8 cellular contexts compared by ENCODE assay signal in genomic region chr7:28180364-28181147, GRCh38. TPM values are rescaled to one million over a fixed set of nuclear protein-coding genes. Genes with fewer than 3 reads are reported as not detected.
DNase-seq lines count a peak whose midpoint lies in the region; ATAC-seq and TF ChIP-seq lines count a peak whose summit lies in the region.

Gene JAZF1 (minus strand): TSS chr7:28180795.

- no peak for TF ChIP-seq CTCF in Caco-2 (IDR thresholded peaks at IDR 0.05; ENCODE audit: insufficient read depth in 1 of 2, low read depth in 1 of 2, low read length in 1 of 2, severe bottlenecking in 1 of 2, unreplicated experiment in 1 of 2)
- no peak for TF ChIP-seq CTCF in parathyroid adenoma (IDR thresholded peaks at IDR 0.05)

- 0 out of 2 replicates have a peak, but pooled peaks cover 3% of the 10 kb centered on the region for H3K4me1 ChIP-seq in Caco-2
- H3K4me1 ChIP-seq in parathyroid adenoma: no peaks in the 10 kb centered on the region
- no peaks in the 10 kb centered on the region for H3K4me1 ChIP-seq in urinary bladder (ENCODE audit: insufficient read depth)

- H3K27me3 ChIP-seq in Caco-2 (replicated peaks; ENCODE audit: control insufficient read depth, insufficient read depth, low read length) (no peaks in the 10 kb centered on the region; the same call in 1 of the 2 replicates), parathyroid adenoma (ENCODE audit: control insufficient read depth, insufficient read depth, low read length) (no peaks in the 10 kb centered on the region)

- H3K4me3 ChIP-seq in Caco-2 (ENCODE audit: low read depth, low read length) (peak within 1 kb of the TSS; percentile 53), parathyroid adenoma (ENCODE audit: low read depth, low read length) (peak within 1 kb of the TSS; percentile 63), urinary bladder (ENCODE audit: low read depth, low read length) (peak within 1 kb of the TSS; percentile 100)
- peak within 1 kb of the TSS; percentile 55 for H3K4me3 ChIP-seq in Jurkat, Clone E6-1 (ENCODE audit: low read length)

- DNase-seq in Caco-2 (peak; percentile 40 to 49), T follicular helper cell (ENCODE audit: low read depth) (peak; percentile 41), amniotic epithelial cell (ENCODE audit: low read depth) (peak; percentile 53), left cardiac atrium (peak; percentile 68)
- peak; percentile 28 for DNase-seq in Jurkat, Clone E6-1 (ENCODE audit: low read depth, low spot score)

- POLR2A ChIA-PET in Caco-2 (lab: Charles Lee): no interaction called here

- peaks cover 27% of the 10 kb centered on the region for H3K27me3 Mint-ChIP-seq in Caco-2 (ENCODE audit: insufficient read depth, unreplicated experiment)

- CTCF ChIA-PET in Caco-2 (lab: Charles Lee): no interaction called here

- BruUV-seq in Caco-2 (replicated peaks; lab: Mats Ljungman, UMichigan): no TSS peak

- ATAC-seq in left cardiac atrium: peak; percentile 73 to 76
- ATAC-seq in HG02981 (IDR thresholded peaks at IDR 0.05; ENCODE audit: unreplicated experiment): no peak

- WGBS in urinary bladder: 1% methylated on average over 52 of the region's 64 CpGs

- intact Hi-C loops in Caco-2 (cut with micrococcal nuclease; ENCODE audit: unreplicated experiment): no loop called here
- intact Hi-C loops in left cardiac atrium (cut with DNase I): loop anchor here in 1 of 2 donors (5.0 kb wide), 1 partner anchor 92 kb away; no protein-coding TSS in a partner anchor

- peak within 1 kb of the TSS; percentile 46 for H3K9ac ChIP-seq in parathyroid adenoma

- no peaks in the 10 kb centered on the region for H3K79me2 ChIP-seq in parathyroid adenoma

- peak within 1 kb of the TSS; percentile 95 for H2AFZ ChIP-seq in parathyroid adenoma

- H3K4me1 Mint-ChIP-seq in Caco-2 (ENCODE audit: low read depth, unreplicated experiment): no peaks in the 10 kb centered on the region

- no peaks in the 10 kb centered on the region; the same call in 1 of the 2 replicates for H3K9me3 ChIP-seq in Caco-2
- H3K9me3 ChIP-seq in parathyroid adenoma (ENCODE audit: control insufficient read depth, low read length): no peaks in the 10 kb centered on the region

- peak within 1 kb of the TSS; percentile 78 for H3K4me2 ChIP-seq in parathyroid adenoma (ENCODE audit: low read length)

- peak within 1 kb of the TSS; percentile 83 for H3K4me3 Mint-ChIP-seq in Caco-2 (ENCODE audit: unreplicated experiment)

- H3K27ac ChIP-seq in parathyroid adenoma (peak within 1 kb of the TSS; percentile 33), urinary bladder (ENCODE audit: low read depth) (peak within 1 kb of the TSS; percentile 27)

- no peaks in the 10 kb centered on the region for H3K36me3 Mint-ChIP-seq in Caco-2 (ENCODE audit: insufficient read depth, unreplicated experiment)

- H3K9me3 Mint-ChIP-seq in Caco-2 (ENCODE audit: unreplicated experiment): no peaks in the 10 kb centered on the region

- no peaks in the 10 kb centered on the region for H3K36me3 ChIP-seq in Caco-2 (ENCODE audit: control insufficient read depth, insufficient read depth, low read length)
- no peaks in the 10 kb centered on the region for H3K36me3 ChIP-seq in parathyroid adenoma (ENCODE audit: control insufficient read depth, insufficient read depth, low read length)
- H3K36me3 ChIP-seq in urinary bladder (ENCODE audit: insufficient read depth): no peaks in the 10 kb centered on the region

- no peak within 1 kb of the TSS for H3K27ac Mint-ChIP-seq in Caco-2 (ENCODE audit: unreplicated experiment)

RNA-seq across cellular contexts. Expression of gene JAZF1, which starts in this region (rescaled TPM):
- total RNA-seq in Caco-2 (2022): 0.51 and 0.95 TPM in 2 replicates
- polyA plus RNA-seq in Jurkat, Clone E6-1 (2012; ENCODE audit: insufficient read depth, insufficient read length): 5.8 TPM
- 10 to 100 TPM; 20.0 to 21.3 TPM for total RNA-seq in left cardiac atrium
- total RNA-seq in urinary bladder: 31.9 TPM
- polyA plus RNA-seq in urinary bladder: 30.7 TPM

Comparison
In these comparisons a context has a peak if more than half of its experiments do, and no peak if none do; other contexts are left out.
1. RNA of gene JAZF1 (total RNA-seq): 31.9 TPM in urinary bladder (single experiment) and 20.0 to 21.3 TPM in left cardiac atrium; 0.51 to 0.95 TPM in Caco-2; every median in the first group is over 10 times any median in the second.
2. Peak in DNase-seq and H3K4me3 ChIP-seq in Caco-2; RNA of the gene not detected or under 1 TPM.
3. Peak in every context shown above with its lines, with median percentiles within 50 percentile points of each other: DNase-seq and H3K4me3 ChIP-seq.